8 cellular contexts compared by ENCODE assay signal in the genomic region with DNA sequence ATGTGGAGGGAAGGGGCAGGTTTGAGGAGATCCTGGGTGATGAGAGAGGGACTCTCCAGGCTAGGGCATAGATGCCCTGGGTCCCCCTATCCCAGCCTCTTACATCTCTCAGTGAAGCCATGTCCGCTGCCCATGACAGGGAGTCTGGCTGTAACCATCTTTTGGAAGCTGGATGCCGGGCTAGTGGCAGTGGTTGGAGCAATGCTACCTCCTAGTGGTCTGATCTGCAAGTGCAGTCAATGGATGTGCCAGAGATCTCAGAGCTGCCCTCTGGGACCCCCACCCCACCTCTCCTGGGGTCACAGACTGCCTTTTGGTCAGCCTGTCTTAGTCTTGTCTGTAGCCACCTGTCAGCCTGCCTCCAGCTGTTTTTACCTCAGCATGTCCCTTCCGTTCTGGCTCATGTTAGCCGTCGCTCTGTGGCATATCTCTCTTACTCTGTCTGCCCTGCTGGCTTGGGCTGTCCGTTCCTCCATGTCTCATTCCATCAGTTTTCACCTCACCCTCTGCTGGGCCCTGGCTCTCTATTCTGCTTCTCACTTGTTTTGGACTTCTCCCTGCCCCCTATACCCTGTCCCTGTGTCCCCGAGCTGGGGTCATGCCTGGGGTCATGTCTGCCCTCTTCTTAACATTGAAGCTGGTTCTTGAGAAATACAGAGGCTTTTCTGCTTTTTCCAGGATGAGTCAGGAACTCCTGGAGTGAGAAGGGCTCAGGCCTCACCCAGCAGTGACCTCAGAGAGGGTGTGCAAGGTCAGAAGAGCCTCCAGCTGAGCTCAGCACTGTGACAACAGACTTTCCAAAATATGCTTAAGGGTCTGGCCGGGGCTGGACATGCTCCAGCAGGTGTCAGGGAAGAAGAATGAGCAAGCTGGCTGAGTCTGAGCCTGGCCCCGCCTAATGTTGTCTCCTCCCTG. TPM values are rescaled to one million over a fixed set of nuclear protein-coding genes. Genes with fewer than 3 reads are reported as not detected.
DNase-seq lines count a peak whose midpoint lies in the region; ATAC-seq and TF ChIP-seq lines count a peak whose summit lies in the region.

No MANE protein-coding gene starts in this region.

- TF ChIP-seq CTCF in LNCaP clone FGC (IDR thresholded peaks at IDR 0.05; ENCODE audit: control insufficient read depth, extremely low read depth, insufficient read depth), result peak; percentile 89
- peak; percentile 94 for TF ChIP-seq CTCF in glutamatergic neuron (IDR thresholded peaks at IDR 0.05; ENCODE audit: partially characterized antibody, unreplicated experiment)

- peak; percentile 54 for ATAC-seq in activated naive CD8-positive, alpha-beta T cell treated with anti-CD3 and anti-CD28 coated beads, Interleukin-2, amount 10 ng/mL, durations not matched to agents 7 days and 5 days (ENCODE audit: low read depth)
- ATAC-seq in HG02642 (IDR thresholded peaks at IDR 0.05; ENCODE audit: poor library complexity, unreplicated experiment) (no peak), GM21737 (IDR thresholded peaks at IDR 0.05; ENCODE audit: unreplicated experiment) (no peak)

- peaks cover 4% of the 10 kb centered on the region for H3K27me3 Mint-ChIP-seq in activated naive CD8-positive, alpha-beta T cell treated with anti-CD3 and anti-CD28 coated beads, Interleukin-2, amount 10 ng/mL, durations not matched to agents 7 days and 5 days
- peaks cover 4% of the 10 kb centered on the region for H3K27me3 Mint-ChIP-seq in glutamatergic neuron (ENCODE audit: unreplicated experiment)

- H3K27ac Mint-ChIP-seq in activated naive CD8-positive, alpha-beta T cell treated with anti-CD3 and anti-CD28 coated beads, Interleukin-2, amount 10 ng/mL, durations not matched to agents 7 days and 5 days, result no peak overlapping the region
- H3K27ac Mint-ChIP-seq in glutamatergic neuron (ENCODE audit: unreplicated experiment), result no peak overlapping the region

- H3K4me3 ChIP-seq in LNCaP clone FGC (ENCODE audit: low read depth, low read length) (no peak overlapping the region), SJSA1 (no peak overlapping the region)

- H3K4me3 Mint-ChIP-seq in activated naive CD8-positive, alpha-beta T cell treated with anti-CD3 and anti-CD28 coated beads, Interleukin-2, amount 10 ng/mL, durations not matched to agents 7 days and 5 days, result no peak overlapping the region
- no peak overlapping the region for H3K4me3 Mint-ChIP-seq in glutamatergic neuron (ENCODE audit: unreplicated experiment)

- no peaks in the 10 kb centered on the region for H3K36me3 Mint-ChIP-seq in activated naive CD8-positive, alpha-beta T cell treated with anti-CD3 and anti-CD28 coated beads, Interleukin-2, amount 10 ng/mL, durations not matched to agents 7 days and 5 days
- H3K36me3 Mint-ChIP-seq in glutamatergic neuron (ENCODE audit: unreplicated experiment), result no peaks in the 10 kb centered on the region

- H3K4me1 Mint-ChIP-seq in activated naive CD8-positive, alpha-beta T cell treated with anti-CD3 and anti-CD28 coated beads, Interleukin-2, amount 10 ng/mL, durations not matched to agents 7 days and 5 days, result no peaks in the 10 kb centered on the region
- peaks cover 17% of the 10 kb centered on the region for H3K4me1 Mint-ChIP-seq in glutamatergic neuron (ENCODE audit: low read depth, unreplicated experiment)

- intact Hi-C loops in posterior cingulate gyrus (cut with DNase I), result loop anchor here (2.0 to 5.0 kb wide), 3 partner anchors 53 to 118 kb away; partner anchors contain the start of genes THY1 and USP2

- H3K36me3 ChIP-seq in SJSA1, result no peaks in the 10 kb centered on the region

- H3K4me1 ChIP-seq in SJSA1 (replicated peaks), result peaks cover 13% of the 10 kb centered on the region

- H3K27ac ChIP-seq in SJSA1, result no peak overlapping the region

- H3K9me3 Mint-ChIP-seq in activated naive CD8-positive, alpha-beta T cell treated with anti-CD3 and anti-CD28 coated beads, Interleukin-2, amount 10 ng/mL, durations not matched to agents 7 days and 5 days, result no peaks in the 10 kb centered on the region
- H3K9me3 Mint-ChIP-seq in glutamatergic neuron (ENCODE audit: unreplicated experiment), result peaks cover 6% of the 10 kb centered on the region

- no peaks in the 10 kb centered on the region for H3K27me3 ChIP-seq in SJSA1 (replicated peaks)

- POLR2A ChIA-PET in activated naive CD8-positive, alpha-beta T cell treated with anti-CD3 and anti-CD28 coated beads, Interleukin-2, amount 10 ng/mL, durations not matched to agents 7 days and 5 days (lab: Charles Lee), result no interaction called here

- DNase-seq in Daoy (ENCODE audit: low read depth), result peak; percentile 74
- DNase-seq in LNCaP clone FGC (ENCODE audit: low read depth), result peak; percentile 13
- peak; percentile 31 to 54 for DNase-seq in SJSA1 (ENCODE audit: low read depth in 1 of 2, low spot score in 2 of 2)
- peak; percentile 50 for DNase-seq in activated naive CD8-positive, alpha-beta T cell treated with anti-CD3 and anti-CD28 coated beads, Interleukin-2, amount 10 ng/mL, durations not matched to agents 7 days and 5 days
- peak; percentile 80 for DNase-seq in glutamatergic neuron
- DNase-seq in posterior cingulate gyrus, result peak; percentile 42 to 97 (median 81)

- H3K9me3 ChIP-seq in SJSA1 (replicated peaks), result no peaks in the 10 kb centered on the region

RNA-seq across cellular contexts. Expression of gene THY1, which starts 52.0 kb away (rescaled TPM):
- 146 and 189 TPM in 2 replicates for total RNA-seq in Daoy (2014; rRNA removed; shearing (Covaris generic))
- 7.4 and 51.6 TPM in 2 replicates for total RNA-seq in SJSA1 (2014; rRNA removed; shearing (Covaris generic))
- not detected for total RNA-seq in activated naive CD8-positive, alpha-beta T cell treated with anti-CD3 and anti-CD28 coated beads, Interleukin-2, amount 10 ng/mL, durations not matched to agents 7 days and 5 days
- 22.0 TPM for total RNA-seq in glutamatergic neuron (ENCODE audit: unreplicated experiment)

Comparison
In these comparisons a context has a peak if more than half of its experiments do, and no peak if none do; other contexts are left out.
1. DNase-seq: peak in every context shown above with its lines; median percentile 81 in posterior cingulate gyrus; 80 in glutamatergic neuron; 74 in Daoy; 50 in activated naive CD8-positive, alpha-beta T cell treated with anti-CD3 and anti-CD28 coated beads, Interleukin-2, amount 10 ng/mL, durations not matched to agents 7 days and 5 days; 42 in SJSA1; 13 in LNCaP clone FGC.